ENCODE assay signal across 1 cellular context in the genomic region with DNA sequence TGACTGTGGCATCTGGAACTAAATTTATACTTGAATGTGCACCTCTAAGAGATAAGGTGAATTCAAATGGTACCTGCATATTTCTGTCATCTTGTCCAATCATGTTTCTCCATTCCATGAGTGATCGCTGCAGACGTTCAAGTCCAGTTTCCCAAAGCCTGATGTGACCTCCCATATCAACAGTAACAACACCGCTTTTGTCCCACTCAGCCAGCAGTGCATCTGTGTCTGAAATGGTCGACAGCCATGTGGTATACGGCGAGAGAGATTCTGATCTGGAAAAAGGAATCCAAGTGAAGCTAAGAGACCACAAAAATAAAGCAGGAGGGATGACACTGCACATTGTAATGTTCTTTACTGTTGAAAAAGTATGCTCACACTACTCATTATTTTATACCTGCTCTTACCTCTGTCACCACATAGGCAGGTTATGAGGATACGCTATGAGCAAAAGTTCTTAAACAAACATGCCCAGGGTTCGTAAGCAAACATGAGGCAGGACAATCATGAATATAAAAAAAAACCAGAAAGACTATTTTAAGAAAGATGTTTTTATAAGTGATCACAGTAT.
TF ChIP-seq lines count a peak whose summit lies in the region.

No MANE protein-coding gene starts in this region.

TF ChIP-seq in SK-N-SH treated with all-trans-retinoic acid at 6 μM for 48 hours, 23 proteins besides CTCF, POLR2A, EP300 and RAD21 (continued from another document):
- TF ChIP-seq CREB5 (CRISPR knock-in tag; IDR thresholded peaks at IDR 0.05; ENCODE audit: low read depth) (no peak), ZNF70 (CRISPR knock-in tag; IDR thresholded peaks at IDR 0.05) (no peak), TCF4 (CRISPR knock-in tag; IDR thresholded peaks at IDR 0.05; ENCODE audit: borderline replicate concordance) (no peak), ARNTL (CRISPR knock-in tag; IDR thresholded peaks at IDR 0.05; ENCODE audit: borderline replicate concordance, low read depth) (no peak), ISL1 (CRISPR knock-in tag; IDR thresholded peaks at IDR 0.05) (no peak), TOX (CRISPR knock-in tag; IDR thresholded peaks at IDR 0.05; ENCODE audit: borderline replicate concordance) (no peak), PPARA (CRISPR knock-in tag; IDR thresholded peaks at IDR 0.05; ENCODE audit: borderline replicate concordance) (no peak)
